In the genomic region with DNA sequence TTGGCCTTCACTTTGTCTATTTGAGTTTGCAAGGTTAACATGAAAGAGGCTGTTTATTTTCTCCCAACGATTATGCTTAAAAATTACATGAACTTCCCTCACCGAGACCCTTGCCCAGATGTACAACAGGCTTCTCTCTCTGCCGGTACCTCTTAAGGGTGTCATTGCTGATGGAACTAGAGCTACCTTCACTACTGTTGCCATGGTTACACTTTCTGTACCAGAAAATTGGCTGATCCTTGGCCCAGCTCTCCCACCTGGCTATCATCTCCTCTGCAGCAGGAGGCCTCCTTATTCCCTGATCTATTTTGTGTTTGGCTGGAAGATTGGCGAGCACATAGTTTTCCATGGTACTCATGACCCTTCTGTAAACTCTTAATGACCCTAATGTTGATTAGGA, we compare ENCODE assay signal across 32 cellular contexts. TPM values are rescaled to one million over a fixed set of nuclear protein-coding genes. Genes with fewer than 3 reads are reported as not detected.
A peak's percentile ranks its signal among the peaks of the same experiment; 100 is the strongest.
DNase-seq lines count a peak whose midpoint lies in the region; ATAC-seq and TF ChIP-seq lines count a peak whose summit lies in the region.
"Had no signal": no experiment of that assay in that cellular context is flagged by ENCODE, and none has a peak within 500 bp of the region (broad histone marks: within the 10 kb centered on the region; RNA-seq: fewer than 3 reads in every experiment).

No MANE protein-coding gene starts in this region.

- H3K9me3 ChIP-seq in CD4-positive, alpha-beta T cell (ENCODE audit: control insufficient read depth, low read length) = no peaks in the 10 kb centered on the region
- no peaks in the 10 kb centered on the region for H3K9me3 ChIP-seq in gastroesophageal sphincter
- H3K9me3 ChIP-seq: heart right ventricle, testis had no signal

- POLR2A ChIA-PET in CD4-positive, alpha-beta T cell (lab: Charles Lee) = no interaction called here

- no peaks in the 10 kb centered on the region for H3K36me3 Mint-ChIP-seq in CD4-positive, alpha-beta T cell (ENCODE audit: low read depth)
- H3K36me3 Mint-ChIP-seq: activated naive CD4-positive, alpha-beta T cell treated with anti-CD3 and anti-CD28 coated beads, Interleukin-2, amount 50 U/mL, for 72 hours had no signal

- intact Hi-C loops in CD4-positive, alpha-beta T cell (cut with DNase I, micrococcal nuclease) = loop anchor here in 1 of 2 experiments (2.0 kb wide), 1 partner anchor 65 kb away; no protein-coding TSS in a partner anchor

- CTCF ChIA-PET in CD4-positive, alpha-beta T cell (lab: Charles Lee) = interaction anchor here (1.3 kb wide), 1 partner anchor 9 kb away, joined by 3 read pairs; no protein-coding TSS in a partner anchor

- H3K4me3 ChIP-seq in gastroesophageal sphincter = no peak overlapping the region
- H3K4me3 ChIP-seq: heart right ventricle, SJCRH30, testis had no signal

- no peak for ATAC-seq in CD4-positive, alpha-beta T cell (ENCODE audit: poor library complexity)
- ATAC-seq in GM18520 (IDR thresholded peaks at IDR 0.05; ENCODE audit: unreplicated experiment) (no peak), gastroesophageal sphincter (no peak)
- ATAC-seq: activated naive CD4-positive, alpha-beta T cell treated with anti-CD3 and anti-CD28 coated beads, Interleukin-2, amount 50 U/mL, for 72 hours; effector memory CD8-positive, alpha-beta T cell; foreskin keratinocyte; heart right ventricle; left ventricle myocardium superior; right cardiac atrium; stimulated activated naive CD8-positive, alpha-beta T cell treated with anti-CD3 and anti-CD28 coated beads, Interleukin-15, Interleukin-2, amounts not matched to agents 100 U/mL and 50 U/mL, for 24 hours had no signal

- H3K9me3 Mint-ChIP-seq in CD4-positive, alpha-beta T cell = no peaks in the 10 kb centered on the region
- H3K9me3 Mint-ChIP-seq: effector memory CD8-positive, alpha-beta T cell had no signal

- peak overlapping the region; percentile 34 for H3K4me3 Mint-ChIP-seq in CD4-positive, alpha-beta T cell
- H3K4me3 Mint-ChIP-seq: effector memory CD8-positive, alpha-beta T cell had no signal

- no peaks in the 10 kb centered on the region for H3K27me3 ChIP-seq in CD4-positive, alpha-beta T cell (ENCODE audit: control insufficient read depth, insufficient read depth, low read length)
- peaks cover 7% of the 10 kb centered on the region for H3K27me3 ChIP-seq in gastroesophageal sphincter
- H3K27me3 ChIP-seq: foreskin keratinocyte, heart right ventricle, SJCRH30, testis had no signal

- H3K27ac Mint-ChIP-seq in CD4-positive, alpha-beta T cell = no peak overlapping the region
- H3K27ac Mint-ChIP-seq: activated naive CD4-positive, alpha-beta T cell treated with anti-CD3 and anti-CD28 coated beads, Interleukin-2, amount 50 U/mL, for 72 hours; effector memory CD8-positive, alpha-beta T cell had no signal

- WGBS in gastroesophageal sphincter (ENCODE audit: low coverage in 1 of 2), 2 donors = 71 to 84% methylated on average over 3 to 4 of the region's 4 CpGs

- no peak for TF ChIP-seq POLR2A in gastroesophageal sphincter (IDR thresholded peaks at IDR 0.05)

- H3K27me3 Mint-ChIP-seq in CD4-positive, alpha-beta T cell = no peaks in the 10 kb centered on the region

- DNase-seq in DMS53 (lab: John Stamatoyannopoulos, UW) (peak; percentile 30), DMS53 treated with DMSO at 0.1 percent for 48 hours (lab: John Stamatoyannopoulos, UW; ENCODE audit: unreplicated experiment) (no peak), NCI-H1417 treated with DMSO at 0.1 percent for 48 hours (lab: John Stamatoyannopoulos, UW) (peak; percentile 22), cerebellar cortex (ENCODE audit: low spot score) (peak; percentile 44)
- no peak for DNase-seq in CD4-positive, alpha-beta T cell
- DNase-seq in activated CD8-positive, alpha-beta memory T cell treated with anti-CD3 and anti-CD28 coated beads, Interleukin-2, amount 50 U/mL, for 48 hours = no peak
- DNase-seq: 8988T; activated CD4-positive, alpha-beta T cell treated with anti-CD3 and anti-CD28 coated beads for 48 hours; activated effector memory CD4-positive, alpha-beta T cell treated with Interleukin-2 at 50 U/mL for 16 hours; activated T-cell treated with anti-CD3 and anti-CD28 coated beads for 4 hours; COR-L47; cortex of kidney; effector memory CD8-positive, alpha-beta T cell; foreskin keratinocyte; heart right ventricle; KG1; left ventricle myocardium superior; NCI-H1436 treated with DMSO at 0.1 percent for 48 hours; NCI-H2081 treated with DMSO at 0.1 percent for 48 hours; NCI-H526 treated with DMSO at 0.1 percent for 48 hours; right cardiac atrium; SJCRH30; stimulated activated CD4-positive, alpha-beta T cell treated with anti-CD3 and anti-CD28 coated beads, Interleukin-1b, Interleukin-23, amount 100 ng/mL, for 48 hours; stimulated activated naive CD8-positive, alpha-beta T cell treated with anti-CD3 and anti-CD28 coated beads, Interleukin-15, Interleukin-2, amounts not matched to agents 100 U/mL and 50 U/mL, for 24 hours; SW 1271; T1000; testis; WERI-Rb-1 had no signal

- no peak for TF ChIP-seq CTCF in CD4-positive, alpha-beta T cell (IDR thresholded peaks at IDR 0.05)
- TF ChIP-seq CTCF in gastroesophageal sphincter (IDR thresholded peaks at IDR 0.05) = no peak

- TF ChIP-seq EP300 in gastroesophageal sphincter (IDR thresholded peaks at IDR 0.05) = no peak

- H3K36me3 ChIP-seq in gastroesophageal sphincter = no peaks in the 10 kb centered on the region
- H3K36me3 ChIP-seq: heart right ventricle, SJCRH30, WERI-Rb-1 had no signal

- H3K27ac ChIP-seq in CD4-positive, alpha-beta T cell (ENCODE audit: low read depth, low read length) = no peak overlapping the region
- no peak overlapping the region for H3K27ac ChIP-seq in gastroesophageal sphincter
- H3K27ac ChIP-seq: foreskin keratinocyte, heart right ventricle, SJCRH30, testis, WERI-Rb-1 had no signal

- no peaks in the 10 kb centered on the region for H3K4me1 ChIP-seq in gastroesophageal sphincter
- H3K4me1 ChIP-seq: foreskin keratinocyte, heart right ventricle, testis had no signal

- H3K4me1 Mint-ChIP-seq in CD4-positive, alpha-beta T cell (ENCODE audit: low read depth) = peaks cover 23% of the 10 kb centered on the region

RNA-seq across cellular contexts. Expression of a gene that starts 24.0 kb away (rescaled TPM):
- total RNA-seq in CD4-positive, alpha-beta T cell = 1 to 10 TPM in 1 of 2 experiments, under 1 TPM in 1; 0.61 to 1.2 TPM
- under 1 TPM in 2 of 4 donors, not detected in 2; 0.32 to 0.50 TPM for total RNA-seq in gastroesophageal sphincter
- total RNA-seq: foreskin keratinocyte, mesenteric fat pad had no signal

Comparison
In these comparisons a context has a peak if more than half of its experiments do, and no peak if none do; other contexts are left out.
1. DNase-seq: peak in DMS53 (single experiment), NCI-H1417 treated with DMSO at 0.1 percent for 48 hours (single experiment) and cerebellar cortex (single experiment); none in DMS53 treated with DMSO at 0.1 percent for 48 hours (single experiment), CD4-positive, alpha-beta T cell (0 of 10) and activated CD8-positive, alpha-beta memory T cell treated with anti-CD3 and anti-CD28 coated beads, Interleukin-2, amount 50 U/mL, for 48 hours (single experiment).